In genomic region chr1:11478571-11479374, GRCh38 we compare ENCODE assay signal across 8 cellular contexts. TPM values are rescaled to one million over a fixed set of nuclear protein-coding genes. Genes with fewer than 3 reads are reported as not detected.
A peak's percentile ranks its signal among the peaks of the same experiment; 100 is the strongest.
DNase-seq lines count a peak whose midpoint lies in the region; ATAC-seq and TF ChIP-seq lines count a peak whose summit lies in the region.

DISP3 (plus strand) TSS chr1:11479155; CDS start chr1:11500993, 21,838 bp downstream.

- H3K9ac ChIP-seq in Loucy (ENCODE audit: low read depth, low read length, poor library complexity, severe bottlenecking) (peak within 1 kb of the TSS; percentile 78), SK-N-MC (ENCODE audit: insufficient read length) (peak within 1 kb of the TSS; percentile 77)

- H3K36me3 ChIP-seq in Loucy (ENCODE audit: insufficient read depth, low read length), result no peaks in the 10 kb centered on the region
- no peaks in the 10 kb centered on the region for H3K36me3 ChIP-seq in SK-N-MC (ENCODE audit: insufficient read depth, low read length)
- no peaks in the 10 kb centered on the region for H3K36me3 ChIP-seq in cardiac muscle cell
- H3K36me3 ChIP-seq in upper lobe of right lung, result no peaks in the 10 kb centered on the region

- peak within 1 kb of the TSS; percentile 99 for H2AFZ ChIP-seq in Loucy (ENCODE audit: low read length)

- ATAC-seq in GM21723 (IDR thresholded peaks at IDR 0.05; ENCODE audit: unreplicated experiment) (peak; percentile 72), upper lobe of right lung (peak; percentile 86)
- ATAC-seq in activated naive CD4-positive, alpha-beta T cell treated with anti-CD3 and anti-CD28 coated beads, Interleukin-2, amount 50 U/mL, for 72 hours, result peak; percentile 86 to 92

- H3K4me3 ChIP-seq in Loucy (ENCODE audit: low read length, poor library complexity, severe bottlenecking) (peak within 1 kb of the TSS; percentile 86), SK-N-MC (peak within 1 kb of the TSS; percentile 77), cardiac muscle cell (peak within 1 kb of the TSS; percentile 63), upper lobe of right lung (peak within 1 kb of the TSS; percentile 53)

- peaks cover 46% of the 10 kb centered on the region for H3K27me3 Mint-ChIP-seq in progenitor cell of endocrine pancreas

- H3K4me3 Mint-ChIP-seq in progenitor cell of endocrine pancreas (ENCODE audit: low read depth), result peak within 1 kb of the TSS; percentile 70

- H3K9me3 Mint-ChIP-seq in activated naive CD4-positive, alpha-beta T cell treated with anti-CD3 and anti-CD28 coated beads, Interleukin-2, amount 50 U/mL, for 72 hours, result no peaks in the 10 kb centered on the region
- H3K9me3 Mint-ChIP-seq in progenitor cell of endocrine pancreas (ENCODE audit: low read depth), result no peaks in the 10 kb centered on the region

- H3K4me1 ChIP-seq in Loucy (ENCODE audit: insufficient read depth, low read length, poor library complexity, severe bottlenecking) (peaks cover 3% of the 10 kb centered on the region), cardiac muscle cell (ENCODE audit: low read depth) (peaks cover 6% of the 10 kb centered on the region), upper lobe of right lung (no peaks in the 10 kb centered on the region)

- H3K4me1 Mint-ChIP-seq in progenitor cell of endocrine pancreas (ENCODE audit: low read depth), result peaks cover 4% of the 10 kb centered on the region

- DNase-seq in DMS153 (lab: John Stamatoyannopoulos, UW) (peak; percentile 85), SK-N-MC (ENCODE audit: low read depth, low spot score) (peak; percentile 30), cardiac muscle cell (ENCODE audit: low read depth in 1 of 2, low spot score in 1 of 2) (peak; percentile 67 to 91), progenitor cell of endocrine pancreas (ENCODE audit: low spot score, unreplicated experiment) (peak; percentile 79), upper lobe of right lung (peak; percentile 75)
- DNase-seq in activated naive CD4-positive, alpha-beta T cell treated with anti-CD3 and anti-CD28 coated beads, Interleukin-2, amount 50 U/mL, for 72 hours (ENCODE audit: low spot score in 2 of 2), result peak; percentile 86 to 89

- H3K27ac Mint-ChIP-seq in activated naive CD4-positive, alpha-beta T cell treated with anti-CD3 and anti-CD28 coated beads, Interleukin-2, amount 50 U/mL, for 72 hours, result peak within 1 kb of the TSS in 1 of 2 donors; percentile 55
- H3K27ac Mint-ChIP-seq in progenitor cell of endocrine pancreas, result peak within 1 kb of the TSS; percentile 33

- H3F3A ChIP-seq in Loucy (ENCODE audit: low read depth), result no peaks in the 10 kb centered on the region

- intact Hi-C loops in upper lobe of right lung (cut with DNase I), result loop anchor here (10.0 kb wide), 1 partner anchor 166 kb away; no protein-coding TSS in a partner anchor

- no peaks in the 10 kb centered on the region for H3K9me2 ChIP-seq in Loucy (replicated peaks; ENCODE audit: low read depth, low read length)

- H3K4me2 ChIP-seq in Loucy (ENCODE audit: low read depth, low read length, poor library complexity, severe bottlenecking), result peak within 1 kb of the TSS; percentile 94

- H4K20me1 ChIP-seq in Loucy (ENCODE audit: insufficient read depth, low read length, poor library complexity, severe bottlenecking), result no peaks in the 10 kb centered on the region

- peaks cover 12 to 13% of the 10 kb centered on the region in 2 donors for H3K36me3 Mint-ChIP-seq in activated naive CD4-positive, alpha-beta T cell treated with anti-CD3 and anti-CD28 coated beads, Interleukin-2, amount 50 U/mL, for 72 hours
- no peaks in the 10 kb centered on the region for H3K36me3 Mint-ChIP-seq in progenitor cell of endocrine pancreas (ENCODE audit: insufficient read depth)

- H3K27ac ChIP-seq in SK-N-MC (no peak within 1 kb of the TSS), cardiac muscle cell (peak within 1 kb of the TSS; percentile 98), upper lobe of right lung (no peak within 1 kb of the TSS)

- H3K27me3 ChIP-seq in Loucy (ENCODE audit: insufficient read depth, low read length, poor library complexity, severe bottlenecking) (no peaks in the 10 kb centered on the region), cardiac muscle cell (peaks cover 36% of the 10 kb centered on the region), upper lobe of right lung (peaks cover 77% of the 10 kb centered on the region)

- TF ChIP-seq CTCF in Loucy (conservative IDR thresholded peaks at IDR 0.05; ENCODE audit: low read length) (peak; percentile 63), cardiac muscle cell (IDR thresholded peaks at IDR 0.05; ENCODE audit: low read depth, low read length) (peak; percentile 60), progenitor cell of endocrine pancreas (IDR thresholded peaks at IDR 0.05; ENCODE audit: unreplicated experiment) (peak; percentile 89), upper lobe of right lung (IDR thresholded peaks at IDR 0.05) (peak; percentile 47)

- no peaks in the 10 kb centered on the region for H3K79me2 ChIP-seq in Loucy (ENCODE audit: insufficient read depth, low read length)

- H3K9me3 ChIP-seq in Loucy (ENCODE audit: insufficient read depth, low read depth, low read length) (no peaks in the 10 kb centered on the region), SK-N-MC (ENCODE audit: low read depth, low read length) (no peaks in the 10 kb centered on the region), cardiac muscle cell (ENCODE audit: low read depth) (no peaks in the 10 kb centered on the region), upper lobe of right lung (no peaks in the 10 kb centered on the region)

RNA-seq across cellular contexts. Expression of gene DISP3, which starts in this region (rescaled TPM):
- under 1 TPM; 0.80 to 0.82 TPM for total RNA-seq in activated naive CD4-positive, alpha-beta T cell treated with anti-CD3 and anti-CD28 coated beads, Interleukin-2, amount 50 U/mL, for 72 hours
- total RNA-seq in cardiac muscle cell (0.74 and 1.9 TPM in 2 replicates), progenitor cell of endocrine pancreas (5.4 and 6.2 TPM in 2 replicates), upper lobe of right lung (not detected)
- 0.18 and 1.8 TPM in 2 replicates for polyA plus RNA-seq in cardiac muscle cell

Comparison
In these comparisons a context has a peak if more than half of its experiments do, and no peak if none do; other contexts are left out.
1. Peak in DNase-seq and ATAC-seq in activated naive CD4-positive, alpha-beta T cell treated with anti-CD3 and anti-CD28 coated beads, Interleukin-2, amount 50 U/mL, for 72 hours; RNA of the gene not detected or under 1 TPM.
2. Peak in DNase-seq, ATAC-seq and H3K4me3 ChIP-seq in upper lobe of right lung; RNA of the gene not detected or under 1 TPM.
3. DNase-seq: peak in every context shown above with its lines; median percentile 88 in activated naive CD4-positive, alpha-beta T cell treated with anti-CD3 and anti-CD28 coated beads, Interleukin-2, amount 50 U/mL, for 72 hours; 85 in DMS153; 79 in cardiac muscle cell; 79 in progenitor cell of endocrine pancreas; 75 in upper lobe of right lung; 30 in SK-N-MC.